ENCODE assay signal across 22 cellular contexts in the genomic region with DNA sequence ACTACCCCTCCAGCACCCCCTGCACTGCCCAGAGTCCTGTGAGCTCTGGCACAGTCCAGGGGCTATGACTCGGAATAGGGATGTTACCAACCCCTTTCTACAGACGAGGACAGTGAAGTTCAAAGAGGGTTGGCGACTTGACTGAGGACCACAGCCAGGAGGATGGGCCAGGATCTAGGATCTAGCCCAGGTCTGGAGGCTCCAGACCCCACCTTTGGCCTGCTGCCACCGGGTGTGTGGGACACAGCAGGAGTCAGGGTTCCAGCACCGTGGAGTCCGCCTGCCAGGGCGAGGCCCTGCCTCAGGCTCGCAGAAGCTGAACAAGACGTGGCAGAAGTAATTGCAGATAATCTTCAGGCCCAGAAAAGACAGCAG. TPM values are rescaled to one million over a fixed set of nuclear protein-coding genes. Genes with fewer than 3 reads are reported as not detected.
DNase-seq lines count a peak whose midpoint lies in the region; ATAC-seq and TF ChIP-seq lines count a peak whose summit lies in the region.
"Had no signal": no experiment of that assay in that cellular context is flagged by ENCODE, and none has a peak within 500 bp of the region (broad histone marks: within the 10 kb centered on the region; RNA-seq: fewer than 3 reads in every experiment).

No MANE protein-coding gene starts in this region.

- H3K4me1 ChIP-seq in right atrium auricular region (no peaks in the 10 kb centered on the region), HEK293 (ENCODE audit: control insufficient read depth, insufficient read depth, low read length) (no peaks in the 10 kb centered on the region), spleen (peaks cover 0 to under 1% (median 0%) of the 10 kb centered on the region in 6 donors)
- H3K4me1 ChIP-seq: heart left ventricle, left lung, prostate gland had no signal

- no peak for ATAC-seq in Right ventricle myocardium superior (ENCODE audit: poor library complexity)
- ATAC-seq in left lobe of liver = no peak
- ATAC-seq: left lung, T-helper 17 cell had no signal

- CTCF ChIA-PET in HEK293 (lab: Yijun Ruan, JAX) = no interaction called here

- H3K4me3 ChIP-seq in right atrium auricular region (no peak overlapping the region), HEK293 (ENCODE audit: low read depth, low read length) (no peak overlapping the region), spleen (no peak overlapping the region)
- H3K4me3 ChIP-seq: heart left ventricle, left lung, prostate gland, SK-N-MC had no signal

- POLR2A ChIA-PET in HEK293 (lab: Yijun Ruan, JAX) = no interaction called here

- H3K27ac ChIP-seq in right atrium auricular region = no peak overlapping the region
- no peak overlapping the region for H3K27ac ChIP-seq in HEK293 (ENCODE audit: extremely low read depth, low read depth, low read length)
- H3K27ac ChIP-seq in spleen = no peak overlapping the region
- no peak overlapping the region for H3K27ac ChIP-seq in substantia nigra (ENCODE audit: low read depth, low read length, poor library complexity, severe bottlenecking)
- H3K27ac ChIP-seq: epithelial cell of prostate, heart left ventricle, left lung, prostate gland, SK-N-MC had no signal

- DNase-seq in Right ventricle myocardium superior = peak; percentile 34
- DNase-seq in right atrium auricular region (ENCODE audit: low spot score) = no peak
- DNase-seq in left lobe of liver (ENCODE audit: low spot score) = peak; percentile 41
- peak; percentile 48 for DNase-seq in spleen
- no peak for DNase-seq in substantia nigra (lab: John Stamatoyannopoulos, UW)
- no peak for DNase-seq in NCI-H1105 (lab: John Stamatoyannopoulos, UW)
- DNase-seq in GF-D8 (lab: John Stamatoyannopoulos, UW) = no peak
- DNase-seq: activated CD4-positive, alpha-beta T cell treated with anti-CD3 and anti-CD28 coated beads for 4 hours; activated CD8-positive, alpha-beta memory T cell treated with anti-CD3 and anti-CD28 coated beads for 24 hours; left lung; NCI-H1417; NCI-H2081; NCI-H345; NCI-H82; RPMI8226; stimulated activated CD4-positive, alpha-beta T cell treated with anti-CD3 and anti-CD28 coated beads, Interleukin-1b, Interleukin-23, amount 100 ng/mL, for 48 hours; T-helper 17 cell had no signal

- 83 to 90% (median 86%) methylated on average over 9 of the region's 9 CpGs for WGBS in spleen, 5 donors

- intact Hi-C loops in Right ventricle myocardium superior (cut with DNase I) (no loop called here), spleen (cut with DNase I; ENCODE audit: low total_unique reads) (no loop called here)

- H3K9me3 ChIP-seq in right atrium auricular region (no peaks in the 10 kb centered on the region), HEK293 (ENCODE audit: control insufficient read depth, insufficient read depth, low read depth, low read length) (no peaks in the 10 kb centered on the region), spleen (no peaks in the 10 kb centered on the region)
- H3K9me3 ChIP-seq: heart left ventricle, left lung, prostate gland had no signal

- H3K36me3 ChIP-seq in right atrium auricular region = no peaks in the 10 kb centered on the region
- H3K36me3 ChIP-seq in HEK293 (ENCODE audit: control insufficient read depth in 2 of 2, insufficient read depth in 1 of 2, low read length in 2 of 2) = no peaks in the 10 kb centered on the region
- no peaks in the 10 kb centered on the region for H3K36me3 ChIP-seq in spleen
- H3K36me3 ChIP-seq: heart left ventricle, left lung, prostate gland had no signal

- H3K27me3 ChIP-seq in right atrium auricular region (no peaks in the 10 kb centered on the region), spleen (replicated peaks in 1 of 7) (peaks cover 0 to 16% (median 0%) of the 10 kb centered on the region in 7 donors)
- H3K27me3 ChIP-seq: heart left ventricle had no signal

- TF ChIP-seq CTCF in right atrium auricular region (IDR thresholded peaks at IDR 0.05) (no peak), HEK293 (tag by site-specific recombination; IDR thresholded peaks at IDR 0.05) (no peak), spleen (IDR thresholded peaks at IDR 0.05 in 8 of 11, conservative IDR thresholded peaks at IDR 0.05 in 3 of 11) (no peak)

- TF ChIP-seq POLR2A in spleen (IDR thresholded peaks at IDR 0.05) = no peak

TF ChIP-seq in HEK293, 187 proteins besides CTCF, POLR2A, EP300 and RAD21:
- TF ChIP-seq SP7 (tag by site-specific recombination; IDR thresholded peaks at IDR 0.05) (no peak), OSR2 (tag by site-specific recombination; IDR thresholded peaks at IDR 0.05) (no peak), GLI2 (tag by site-specific recombination; IDR thresholded peaks at IDR 0.05; ENCODE audit: borderline replicate concordance, low read depth) (no peak), KLF1 (tag by site-specific recombination; IDR thresholded peaks at IDR 0.05) (0 out of 2 replicates have a peak, but pooled peaks have one; percentile 12), SALL2 (tag by site-specific recombination; IDR thresholded peaks at IDR 0.05; ENCODE audit: borderline replicate concordance) (no peak)
TF ChIP-seq in HEK293: peak in this region for 1.

RNA-seq across cellular contexts. Expression of a gene that starts 37.9 kb away (rescaled TPM):
- total RNA-seq in Right ventricle myocardium superior = 154 TPM
- 100 to 1,000 TPM in 1 of 2 donors, 10 to 100 TPM in 1; 77.4 to 103 TPM for total RNA-seq in right atrium auricular region
- total RNA-seq in left lobe of liver = 29.4 TPM
- 10 to 100 TPM in 5 of 7 donors, 1 to 10 TPM in 2; 7.9 to 25.0 (median 18.6) TPM for total RNA-seq in spleen
- polyA plus RNA-seq in spleen = 10 to 100 TPM in 1 of 3 donors, 1 to 10 TPM in 2; 4.1 to 12.4 (median 9.1) TPM

Comparison
In these comparisons a context has a peak if more than half of its experiments do, and no peak if none do; other contexts are left out.
1. DNase-seq: peak in Right ventricle myocardium superior (single experiment), left lobe of liver (single experiment) and spleen (single experiment); none in right atrium auricular region (single experiment), substantia nigra (0 of 49), NCI-H1105 (single experiment) and GF-D8 (single experiment).